In genomic region chr11:91248199-91248807, GRCh38 we compare ENCODE assay signal across 8 cellular contexts.
DNase-seq lines count a peak whose midpoint lies in the region; ATAC-seq and TF ChIP-seq lines count a peak whose summit lies in the region.

No MANE protein-coding gene starts in this region.

- H3K4me1 ChIP-seq in A673 (ENCODE audit: insufficient read depth, low read length, poor library complexity, severe bottlenecking), result peaks cover 10% of the 10 kb centered on the region
- H3K4me1 ChIP-seq in KMS-11 (ENCODE audit: low read depth, poor library complexity, severe bottlenecking), result no peaks in the 10 kb centered on the region
- no peaks in the 10 kb centered on the region for H3K4me1 ChIP-seq in right atrium auricular region

- H3K9me3 ChIP-seq in A673 (ENCODE audit: low read depth, low read length, poor library complexity, severe bottlenecking) (no peaks in the 10 kb centered on the region), right atrium auricular region (no peaks in the 10 kb centered on the region)

- intact Hi-C loops in A673 (cut with micrococcal nuclease; ENCODE audit: unreplicated experiment), result loop anchor here (2.0 to 10.0 kb wide), 3 partner anchors 204 to 344 kb away; no protein-coding TSS in a partner anchor

- H3K27ac ChIP-seq in A673 (ENCODE audit: low read depth, low read length, poor library complexity, severe bottlenecking), result no peak overlapping the region
- no peak overlapping the region for H3K27ac ChIP-seq in KMS-11
- H3K27ac ChIP-seq in right atrium auricular region, result no peak overlapping the region

- H3K4me3 ChIP-seq in A673 (ENCODE audit: low read depth, low read length, poor library complexity, severe bottlenecking) (no peak overlapping the region), KMS-11 (IDR thresholded peaks at IDR 0.05; ENCODE audit: insufficient read depth, low read depth, low read length) (no peak overlapping the region), right atrium auricular region (no peak overlapping the region)

- BruUV-seq in A673 (replicated peaks; lab: Mats Ljungman, UMichigan), result no TSS peak

- ATAC-seq in HG02571 (IDR thresholded peaks at IDR 0.05; ENCODE audit: unreplicated experiment), result no peak

- CTCF ChIA-PET in A673 (lab: Charles Lee), result no interaction called here

- POLR2A ChIA-PET in A673 (lab: Charles Lee; ENCODE audit: low non-redundant PET), result no interaction called here

- H3K79me2 ChIP-seq in KMS-11 (ENCODE audit: insufficient read depth, low read depth), result no peaks in the 10 kb centered on the region

- DNase-seq in A673 (ENCODE audit: low spot score), result peak; percentile 78
- peak; percentile 26 for DNase-seq in SW480 (ENCODE audit: low spot score)
- no peak for DNase-seq in right atrium auricular region (ENCODE audit: low spot score)
- no peak for DNase-seq in stimulated activated naive CD4-positive, alpha-beta T cell (lab: John Stamatoyannopoulos, UW)
- no peak for DNase-seq in activated effector memory CD4-positive, alpha-beta T cell treated with Interleukin-2 at 50 U/mL for 16 hours

- no peaks in the 10 kb centered on the region for H3K36me3 ChIP-seq in A673 (ENCODE audit: insufficient read depth, low read length, poor library complexity, severe bottlenecking)
- H3K36me3 ChIP-seq in KMS-11 (ENCODE audit: insufficient read depth), result no peaks in the 10 kb centered on the region
- no peaks in the 10 kb centered on the region for H3K36me3 ChIP-seq in right atrium auricular region

- H3K4me2 ChIP-seq in KMS-11, result no peak overlapping the region

- no peak overlapping the region for H3K9ac ChIP-seq in KMS-11

- H2AFZ ChIP-seq in KMS-11 (ENCODE audit: low read depth), result no peak overlapping the region

- no peaks in the 10 kb centered on the region for H3K27me3 ChIP-seq in A673 (replicated peaks; ENCODE audit: insufficient read depth, low read depth, low read length, poor library complexity)
- no peaks in the 10 kb centered on the region for H3K27me3 ChIP-seq in KMS-11 (ENCODE audit: insufficient read depth, low read depth)
- H3K27me3 ChIP-seq in right atrium auricular region, result no peaks in the 10 kb centered on the region

- TF ChIP-seq CTCF in A673 (conservative IDR thresholded peaks at IDR 0.05; ENCODE audit: low read depth, low read length) (peak; percentile 93), GM12872 (IDR thresholded peaks at IDR 0.05; ENCODE audit: insufficient read depth, low read depth, low read length) (peak; percentile 61), KMS-11 (conservative IDR thresholded peaks at IDR 0.05; ENCODE audit: low read depth, low read length) (peak; percentile 68), right atrium auricular region (IDR thresholded peaks at IDR 0.05) (peak; percentile 44 to 75)

- no peaks in the 10 kb centered on the region for H4K20me1 ChIP-seq in KMS-11 (ENCODE audit: insufficient read depth)

Comparison
In these comparisons a context has a peak if more than half of its experiments do, and no peak if none do; other contexts are left out.
1. DNase-seq: peak in A673 (single experiment) and SW480 (single experiment); none in right atrium auricular region (single experiment), stimulated activated naive CD4-positive, alpha-beta T cell (0 of 6) and activated effector memory CD4-positive, alpha-beta T cell treated with Interleukin-2 at 50 U/mL for 16 hours (single experiment).
2. Peak in every context shown above with its lines, with median percentiles within 50 percentile points of each other: CTCF ChIP-seq.